In the genomic region with DNA sequence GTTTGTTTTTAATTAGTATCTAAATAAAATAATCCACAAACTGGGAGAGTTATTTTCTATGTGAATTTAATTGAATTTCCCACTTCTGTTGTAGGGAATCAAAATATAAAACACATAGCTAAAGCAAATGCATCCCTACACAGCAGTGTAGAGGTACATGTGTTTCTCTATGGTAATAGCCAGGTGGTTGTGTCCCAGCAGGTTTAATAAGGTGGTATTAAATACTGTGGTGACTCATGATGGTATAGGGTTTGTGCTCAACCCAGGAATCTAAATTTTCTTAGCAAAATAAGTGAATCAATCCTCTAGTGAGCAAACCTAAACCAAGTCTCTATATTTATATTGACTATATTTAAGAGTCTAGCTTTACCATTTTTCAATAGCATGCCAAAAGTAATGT, we compare ENCODE assay signal across 27 cellular contexts.
"Had no signal": no experiment of that assay in that cellular context is flagged by ENCODE, and none has a peak within 500 bp of the region (broad histone marks: within the 10 kb centered on the region; RNA-seq: fewer than 3 reads in every experiment).

No MANE protein-coding gene starts in this region.

- H3K4me1 ChIP-seq: ascending aorta, body of pancreas, Peyer's patch had no signal

- H3K27me3 Mint-ChIP-seq: activated CD4-positive, alpha-beta memory T cell treated with anti-CD3 and anti-CD28 coated beads for 36 hours; activated CD4-positive, alpha-beta T cell treated with anti-CD3 and anti-CD28 coated beads, Interleukin-2, amount 10 ng/mL, durations not matched to agents 7 days and 5 days; activated naive CD8-positive, alpha-beta T cell treated with anti-CD3 and anti-CD28 coated beads, Interleukin-2, amount 50 U/mL, for 24 hours; T-cell had no signal

- DNase-seq: activated CD4-positive, alpha-beta memory T cell treated with anti-CD3 and anti-CD28 coated beads for 36 hours; activated CD4-positive, alpha-beta T cell treated with anti-CD3 and anti-CD28 coated beads, Interleukin-2, amount 10 ng/mL, durations not matched to agents 7 days and 5 days; activated CD4-positive, CD25-positive, alpha-beta regulatory T cell; activated CD8-positive, alpha-beta memory T cell treated with anti-CD3 and anti-CD28 coated beads for 24 hours; activated effector memory CD4-positive, alpha-beta T cell treated with anti-CD3 and anti-CD28 coated beads, Interleukin-2, amount 50 U/mL, for 16 hours; activated naive CD4-positive, alpha-beta T cell treated with Interleukin-2 at 50 U/mL for 16 hours; activated naive CD8-positive, alpha-beta T cell treated with anti-CD3 and anti-CD28 coated beads, Interleukin-2, amount 50 U/mL, for 24 hours; activated T-cell treated with anti-CD3 and anti-CD28 coated beads, Interleukin-2, amount 50 U/mL, for 4 hours; amniotic stem cell; body of pancreas; central memory CD4-positive, alpha-beta T cell; NCI-H1092; NCI-H1694 treated with DMSO at 0.1 percent for 48 hours; NCI-H2029 treated with DMSO at 0.1 percent for 48 hours; NCI-H526; NCI-H82; NK-92 treated with Interleukin-12 subunit alpha and Interleukin-12 subunit beta, amount 100 ng/mL, for 24 hours; Peyer's patch; SHP77 treated with DMSO at 0.1 percent for 48 hours; T-cell; T-helper 2 cell had no signal

- H3K9me3 Mint-ChIP-seq: activated CD4-positive, alpha-beta memory T cell treated with anti-CD3 and anti-CD28 coated beads for 36 hours; activated CD4-positive, alpha-beta T cell treated with anti-CD3 and anti-CD28 coated beads, Interleukin-2, amount 10 ng/mL, durations not matched to agents 7 days and 5 days; activated naive CD4-positive, alpha-beta T cell treated with anti-CD3 and anti-CD28 coated beads, Interleukin-2, amount 50 U/mL, for 72 hours; activated naive CD8-positive, alpha-beta T cell treated with anti-CD3 and anti-CD28 coated beads, Interleukin-2, amount 50 U/mL, for 24 hours; activated T-cell treated with anti-CD3 and anti-CD28 coated beads, Interleukin-2, amount 50 U/mL, for 4 hours; T-cell had no signal

- H3K4me3 ChIP-seq: ascending aorta, body of pancreas, coronary artery, Peyer's patch had no signal

- ATAC-seq: activated naive CD4-positive, alpha-beta T cell treated with anti-CD3 and anti-CD28 coated beads, Interleukin-2, amount 50 U/mL, for 72 hours; activated naive CD8-positive, alpha-beta T cell treated with anti-CD3 and anti-CD28 coated beads, Interleukin-2, amount 50 U/mL, for 24 hours; activated T-cell treated with anti-CD3 and anti-CD28 coated beads, Interleukin-2, amount 50 U/mL, for 4 hours; body of pancreas; T-cell had no signal

- H3K4me3 Mint-ChIP-seq: activated CD4-positive, alpha-beta memory T cell treated with anti-CD3 and anti-CD28 coated beads for 36 hours; activated CD4-positive, alpha-beta T cell treated with anti-CD3 and anti-CD28 coated beads, Interleukin-2, amount 10 ng/mL, durations not matched to agents 7 days and 5 days; activated naive CD8-positive, alpha-beta T cell treated with anti-CD3 and anti-CD28 coated beads, Interleukin-2, amount 50 U/mL, for 24 hours; activated T-cell treated with anti-CD3 and anti-CD28 coated beads, Interleukin-2, amount 50 U/mL, for 4 hours; T-cell had no signal

- H3K36me3 Mint-ChIP-seq: activated CD4-positive, alpha-beta memory T cell treated with anti-CD3 and anti-CD28 coated beads for 36 hours; activated naive CD4-positive, alpha-beta T cell treated with anti-CD3 and anti-CD28 coated beads, Interleukin-2, amount 50 U/mL, for 72 hours; T-cell had no signal

- H3K27me3 ChIP-seq: ascending aorta, body of pancreas, Peyer's patch had no signal

- FAIRE-seq: bronchial epithelial cell had no signal

- H3K27ac Mint-ChIP-seq: activated CD4-positive, alpha-beta memory T cell treated with anti-CD3 and anti-CD28 coated beads for 36 hours; activated CD4-positive, alpha-beta T cell treated with anti-CD3 and anti-CD28 coated beads, Interleukin-2, amount 10 ng/mL, durations not matched to agents 7 days and 5 days; activated naive CD4-positive, alpha-beta T cell treated with anti-CD3 and anti-CD28 coated beads, Interleukin-2, amount 50 U/mL, for 72 hours; activated naive CD8-positive, alpha-beta T cell treated with anti-CD3 and anti-CD28 coated beads, Interleukin-2, amount 50 U/mL, for 24 hours; T-cell had no signal

- H3K9me3 ChIP-seq: ascending aorta, body of pancreas, Peyer's patch had no signal

- H3K27ac ChIP-seq: ascending aorta, body of pancreas, coronary artery, Peyer's patch, RWPE1, VCaP had no signal

- H3K36me3 ChIP-seq: ascending aorta, Peyer's patch had no signal

- H3K4me1 Mint-ChIP-seq: activated CD4-positive, alpha-beta T cell treated with anti-CD3 and anti-CD28 coated beads, Interleukin-2, amount 10 ng/mL, durations not matched to agents 7 days and 5 days; activated naive CD8-positive, alpha-beta T cell treated with anti-CD3 and anti-CD28 coated beads, Interleukin-2, amount 50 U/mL, for 24 hours; T-cell had no signal
